In the genomic region with DNA sequence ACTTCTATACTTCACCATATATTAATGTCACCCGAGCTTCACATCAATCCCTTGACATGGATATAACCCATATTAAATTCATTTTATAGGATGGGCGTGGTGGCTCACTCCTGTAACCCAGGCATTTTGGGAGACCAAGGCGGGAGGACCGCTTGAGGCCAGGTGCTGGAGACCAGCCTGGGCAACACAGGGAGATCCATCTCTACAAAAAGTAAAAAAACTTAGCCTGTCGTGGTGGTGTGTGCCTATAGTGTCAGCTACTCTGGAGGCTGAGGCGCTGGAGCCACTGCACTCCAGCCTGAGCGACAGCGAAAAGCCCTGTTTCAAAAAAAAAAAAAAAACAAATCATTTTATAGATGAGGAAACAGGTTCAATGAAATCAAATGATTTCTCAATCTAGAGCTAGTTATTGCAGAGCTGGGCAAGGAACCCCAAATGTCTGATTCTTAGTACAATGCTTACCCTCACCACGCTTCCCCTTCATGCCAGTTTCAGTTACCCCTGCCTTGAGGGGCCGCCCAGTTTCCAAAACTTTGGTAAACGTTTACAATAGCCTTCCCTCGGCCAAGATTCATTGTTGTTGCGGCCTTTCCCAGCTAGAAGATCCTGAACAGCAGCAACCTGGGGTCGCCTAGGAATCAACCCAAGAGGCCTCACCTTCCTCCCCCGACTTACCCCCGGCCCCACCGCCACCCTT, we compare ENCODE assay signal across 10 cellular contexts. TPM values are rescaled to one million over a fixed set of nuclear protein-coding genes. Genes with fewer than 3 reads are reported as not detected.
A peak's percentile ranks its signal among the peaks of the same experiment; 100 is the strongest.
DNase-seq lines count a peak whose midpoint lies in the region; ATAC-seq, FAIRE-seq and TF ChIP-seq lines count a peak whose summit lies in the region.
"Had no signal": no experiment of that assay in that cellular context is flagged by ENCODE, and none has a peak within 500 bp of the region (broad histone marks: within the 10 kb centered on the region; RNA-seq: fewer than 3 reads in every experiment).

No MANE protein-coding gene starts in this region.

- peaks cover 13 to 35% of the 10 kb centered on the region in 2 donors for H3K36me3 Mint-ChIP-seq in activated T-cell treated with anti-CD3 and anti-CD28 coated beads, Interleukin-2, amount 50 U/mL, for 72 hours (ENCODE audit: insufficient read depth in 2 of 2)

- H3K9me3 ChIP-seq in adipocyte (ENCODE audit: control insufficient read depth, low read length): no peaks in the 10 kb centered on the region
- no peaks in the 10 kb centered on the region for H3K9me3 ChIP-seq in HepG2 (ENCODE audit: low read length)
- H3K9me3 ChIP-seq in transverse colon: no peaks in the 10 kb centered on the region

- H3K4me3 ChIP-seq in adipocyte (ENCODE audit: low read length) (peak overlapping the region; percentile 97), HepG2 (replicated peaks in 1 of 3; ENCODE audit: insufficient read depth in 1 of 3, low read depth in 2 of 3, low read length in 3 of 3) (peak overlapping the region; percentile 78 to 86 (median 80)), transverse colon (peak overlapping the region; percentile 59 to 99 (median 84))

- H2AFZ ChIP-seq in HepG2 (ENCODE audit: low read length): no peak overlapping the region

- CTCF ChIA-PET in HepG2 (lab: Yijun Ruan, JAX; ENCODE audit: low intra/inter-chr PET ratio, low total read pairs): no interaction called here

- H3K4me1 ChIP-seq in adipocyte (ENCODE audit: control insufficient read depth, insufficient read depth, low read length): peaks cover 17% of the 10 kb centered on the region
- H3K4me1 ChIP-seq in HepG2 (ENCODE audit: insufficient read depth, low read length): peaks cover 44% of the 10 kb centered on the region
- peaks cover 8 to 22% (median 11%) of the 10 kb centered on the region in 4 donors for H3K4me1 ChIP-seq in transverse colon

- intact Hi-C loops in HepG2 (cut with micrococcal nuclease; ENCODE audit: unreplicated experiment): loop anchor here (1.0 to 2.0 kb wide), 4 partner anchors 24 to 61 kb away; a partner anchor contains a TSS
- intact Hi-C loops in transverse colon (cut with DNase I; ENCODE audit: low total_unique reads): no loop called here

- peaks cover 0 to 2% of the 10 kb centered on the region in 2 donors for H3K9me3 Mint-ChIP-seq in activated T-cell treated with anti-CD3 and anti-CD28 coated beads, Interleukin-2, amount 50 U/mL, for 72 hours

- TSS peak; percentile 77 for BruUV-seq in HepG2 (replicated peaks; lab: Mats Ljungman, UMichigan)

- H3K27ac ChIP-seq in HepG2 (ENCODE audit: extremely low read length, insufficient read depth, low read length) (peak overlapping the region; percentile 90), transverse colon (peak overlapping the region; percentile 91 to 96 (median 92))

- H3K9ac ChIP-seq in adipocyte (ENCODE audit: low read length) (peak overlapping the region; percentile 100), HepG2 (ENCODE audit: insufficient read depth, low read depth, low read length) (peak overlapping the region; percentile 97)

- no peak for TF ChIP-seq POLR2A in HepG2 (IDR thresholded peaks at IDR 0.05; ENCODE audit: insufficient read depth in 1 of 2, low read depth in 2 of 2, low read length in 2 of 2)
- TF ChIP-seq POLR2A in transverse colon (IDR thresholded peaks at IDR 0.05): no peak

- H3K4me2 ChIP-seq in HepG2 (ENCODE audit: low read depth, low read length): peak overlapping the region; percentile 92

- ATAC-seq in activated T-cell treated with anti-CD3 and anti-CD28 coated beads, Interleukin-2, amount 50 U/mL, for 72 hours (replicated peaks in 1 of 2): peak in 1 of 2 donors; percentile 11
- peak; percentile 49 for ATAC-seq in HepG2

- peak overlapping the region; percentile 93 for H3K27ac Mint-ChIP-seq in activated T-cell treated with anti-CD3 and anti-CD28 coated beads, Interleukin-2, amount 50 U/mL, for 72 hours

- no peak for TF ChIP-seq RAD21 in HepG2 (CRISPR knock-in tag; IDR thresholded peaks at IDR 0.05)

- H3K36me3 ChIP-seq in adipocyte (ENCODE audit: control insufficient read depth, insufficient read depth, low read length, severe bottlenecking) (peaks cover 33% of the 10 kb centered on the region), HepG2 (replicated peaks in 1 of 2; ENCODE audit: control insufficient read depth in 1 of 2, insufficient read depth in 2 of 2, low read length in 2 of 2) (peaks cover 21 to 34% of the 10 kb centered on the region in 2 experiments), transverse colon (peaks cover 0 to 32% (median 15%) of the 10 kb centered on the region in 4 donors)

- 36% methylated on average over 17 of the region's 17 CpGs for WGBS in HepG2 (ENCODE audit: low lambda C conversion rate)
- 32 to 45% methylated on average over 6 to 14 of the region's 17 CpGs for WGBS in transverse colon (ENCODE audit: low coverage in 1 of 2), 2 donors

- in situ Hi-C loops in HepG2 (cut with HindIII; ENCODE audit: extremely low pct_ligation_motif_present, low pct_unique_long_range_greater_than_20kb) (no loop called here), transverse colon (cut with MboI; ENCODE audit: low pct_ligation_motif_present in 1 of 4, low pct_unique_long_range_greater_than_20kb in 1 of 4, low sequenced_read_pairs in 3 of 4) (no loop called here)

- H3K27me3 Mint-ChIP-seq in activated T-cell treated with anti-CD3 and anti-CD28 coated beads, Interleukin-2, amount 50 U/mL, for 72 hours (ENCODE audit: low read depth): no peaks in the 10 kb centered on the region

- TF ChIP-seq CTCF in HepG2 (CRISPR knock-in tag; IDR thresholded peaks at IDR 0.05) (no peak), transverse colon (IDR thresholded peaks at IDR 0.05) (no peak)

- TF ChIP-seq EP300 in HepG2 (IDR thresholded peaks at IDR 0.05; ENCODE audit: low read depth in 2 of 2, low read length in 2 of 2) (no peak), HepG2 (CRISPR knock-in tag; IDR thresholded peaks at IDR 0.05; ENCODE audit: borderline replicate concordance) (no peak), transverse colon (IDR thresholded peaks at IDR 0.05; ENCODE audit: low read depth) (no peak)

- H3K4me1 Mint-ChIP-seq in activated T-cell treated with anti-CD3 and anti-CD28 coated beads, Interleukin-2, amount 50 U/mL, for 72 hours (ENCODE audit: low read depth): peaks cover 47% of the 10 kb centered on the region

- H3K4me3 Mint-ChIP-seq in activated T-cell treated with anti-CD3 and anti-CD28 coated beads, Interleukin-2, amount 50 U/mL, for 72 hours: peak overlapping the region; percentile 88 to 97

- H4K20me1 ChIP-seq in HepG2 (ENCODE audit: insufficient read depth, low read length): no peaks in the 10 kb centered on the region

- no peak for DNase-seq in activated T-cell treated with anti-CD3 and anti-CD28 coated beads, Interleukin-2, amount 50 U/mL, for 72 hours
- DNase-seq in activated T-cell treated with anti-CD3 and anti-CD28 coated beads for 4 hours (no peak), adipocyte (ENCODE audit: low read depth) (peak; percentile 36), HepG2 (ENCODE audit: low spot score) (no peak), transverse colon (no peak), HuH-7.5 (ENCODE audit: low spot score) (no peak), islet precursor cell (no peak), GM19240 (ENCODE audit: insufficient read length, low spot score) (no peak)

- H3K27me3 ChIP-seq in adipocyte (replicated peaks; ENCODE audit: control insufficient read depth, insufficient read depth, low read length) (no peaks in the 10 kb centered on the region), HepG2 (ENCODE audit: control insufficient read depth in 1 of 2, insufficient read depth in 2 of 2, low read length in 2 of 2) (no peaks in the 10 kb centered on the region; a peak in 1 of 5 replicates), transverse colon (no peaks in the 10 kb centered on the region)

- POLR2A ChIA-PET in HepG2 (lab: Yijun Ruan, JAX): interaction anchor here (0.9 to 15.1 kb wide), 25 partner anchors 9 to 1237 kb away, joined by 3 to 203 read pairs (median 5); a partner anchor contains a TSS

- FAIRE-seq in HepG2 (lab: Jason Lieb, UNC): no peak

- H3K79me2 ChIP-seq in HepG2 (ENCODE audit: insufficient read depth, low read length): peaks cover 40% of the 10 kb centered on the region

RNA-seq across cellular contexts. Expression of a gene that starts 0.8 kb away (rescaled TPM):
- total RNA-seq in activated T-cell treated with anti-CD3 and anti-CD28 coated beads, Interleukin-2, amount 50 U/mL, for 72 hours: 10 to 100 TPM; 82.8 to 88.9 TPM
- total RNA-seq in HepG2 (2016; rRNA removed; fragmentation: Illumina TruSeq; extraction: Trizol) (871 and 1,316 TPM in 2 replicates), transverse colon (10 to 100 TPM in 3 of 4 donors, 1 to 10 TPM in 1; 8.6 to 85.1 (median 42.5) TPM)
- total RNA-seq in HepG2 (2016; cell fraction: cytosol; rRNA removed; fragmentation: Illumina TruSeq; extraction: Trizol; ENCODE audit: low read depth): 296 and 327 TPM in 2 replicates
- 923 and 1,358 TPM in 2 replicates for total RNA-seq in HepG2 (2016; cell fraction: insoluble cytoplasmic fraction; rRNA removed; fragmentation: Illumina TruSeq; extraction: Trizol)
- 499 and 543 TPM in 2 replicates for total RNA-seq in HepG2 (2016; cell fraction: membrane; rRNA removed; fragmentation: Illumina TruSeq; extraction: Trizol)
- total RNA-seq in HepG2 (2016; cell fraction: nucleus; rRNA removed; fragmentation: Illumina TruSeq; extraction: Trizol): 325 and 326 TPM in 2 replicates
- 566 and 705 TPM in 2 replicates for polyA plus RNA-seq in HepG2 (2011; rRNA removed)
- 909 and 1,129 TPM in 2 replicates for polyA plus RNA-seq in HepG2 (2011; cell fraction: cytosol; rRNA removed)
- 173 and 191 TPM in 2 replicates for polyA plus RNA-seq in HepG2 (2011; cell fraction: nucleus; rRNA removed)
- 459 and 476 TPM in 2 replicates for polyA plus RNA-seq in HepG2 (2012)
- 281 and 292 TPM in 2 replicates for polyA plus RNA-seq in HepG2 (2016; cell fraction: cytosol; fragmentation: Illumina TruSeq; extraction: Trizol; ENCODE audit: low read depth)
- polyA plus RNA-seq in HepG2 (2016; cell fraction: insoluble cytoplasmic fraction; fragmentation: Illumina TruSeq; extraction: Trizol; ENCODE audit: low read depth): 1,127 and 1,228 TPM in 2 replicates
- 411 and 426 TPM in 2 replicates for polyA plus RNA-seq in HepG2 (2016; cell fraction: membrane; fragmentation: Illumina TruSeq; extraction: Trizol; ENCODE audit: low read depth)
- 421 and 445 TPM in 2 replicates for polyA plus RNA-seq in HepG2 (2016; cell fraction: nucleus; fragmentation: Illumina TruSeq; extraction: Trizol; ENCODE audit: insufficient read depth, low read depth)
- polyA minus RNA-seq in HepG2 (2011; rRNA and poly(A)+ RNA removed; ENCODE audit: low replicate concordance): 455 and 971 TPM in 2 replicates
- 370 and 379 TPM in 2 replicates for polyA minus RNA-seq in HepG2 (2011; cell fraction: cytosol; rRNA and poly(A)+ RNA removed)
- polyA minus RNA-seq in HepG2 (2011; cell fraction: nucleus; rRNA and poly(A)+ RNA removed): 156 and 157 TPM in 2 replicates

RNA-seq across cellular contexts. Expression of a gene that starts 8.1 kb away (rescaled TPM):
- total RNA-seq in activated T-cell treated with anti-CD3 and anti-CD28 coated beads, Interleukin-2, amount 50 U/mL, for 72 hours: not detected
- total RNA-seq in HepG2 (2016; rRNA removed; fragmentation: Illumina TruSeq; extraction: Trizol) (not detected in 2 replicates), transverse colon (not detected)
- not detected in 2 replicates for total RNA-seq in HepG2 (2016; cell fraction: cytosol; rRNA removed; fragmentation: Illumina TruSeq; extraction: Trizol; ENCODE audit: low read depth)
- total RNA-seq in HepG2 (2016; cell fraction: insoluble cytoplasmic fraction; rRNA removed; fragmentation: Illumina TruSeq; extraction: Trizol): not detected in 2 replicates
- not detected in 2 replicates for total RNA-seq in HepG2 (2016; cell fraction: membrane; rRNA removed; fragmentation: Illumina TruSeq; extraction: Trizol)
- total RNA-seq in HepG2 (2016; cell fraction: nucleus; rRNA removed; fragmentation: Illumina TruSeq; extraction: Trizol): not detected in 2 replicates
- polyA plus RNA-seq in HepG2 (2011; rRNA removed): not detected in 2 replicates
- polyA plus RNA-seq in HepG2 (2011; cell fraction: cytosol; rRNA removed): not detected in 2 replicates
- polyA plus RNA-seq in HepG2 (2011; cell fraction: nucleus; rRNA removed): not detected in 2 replicates
- polyA plus RNA-seq in HepG2 (2012): not detected in 2 replicates
- polyA plus RNA-seq in HepG2 (2016; cell fraction: cytosol; fragmentation: Illumina TruSeq; extraction: Trizol; ENCODE audit: low read depth): not detected in 2 replicates
- polyA plus RNA-seq in HepG2 (2016; cell fraction: insoluble cytoplasmic fraction; fragmentation: Illumina TruSeq; extraction: Trizol; ENCODE audit: low read depth): not detected in 2 replicates
- not detected in 2 replicates for polyA plus RNA-seq in HepG2 (2016; cell fraction: membrane; fragmentation: Illumina TruSeq; extraction: Trizol; ENCODE audit: low read depth)
- polyA plus RNA-seq in HepG2 (2016; cell fraction: nucleus; fragmentation: Illumina TruSeq; extraction: Trizol; ENCODE audit: insufficient read depth, low read depth): not detected in 2 replicates
- 0.10 TPM in 1 of 2 replicates, not detected in the other for polyA minus RNA-seq in HepG2 (2011; rRNA and poly(A)+ RNA removed; ENCODE audit: low replicate concordance)
- polyA minus RNA-seq in HepG2 (2011; cell fraction: cytosol; rRNA and poly(A)+ RNA removed): not detected in 2 replicates
- not detected in 2 replicates for polyA minus RNA-seq in HepG2 (2011; cell fraction: nucleus; rRNA and poly(A)+ RNA removed)
- total RNA-seq: activated CD8-positive, alpha-beta memory T cell treated with anti-CD3 and anti-CD28 coated beads for 36 hours; subcutaneous adipose tissue had no signal

RNA-seq across cellular contexts. Expression of a gene that starts 23.4 kb away (rescaled TPM):
- 1 to 10 TPM in 1 of 2 donors, under 1 TPM in 1; 0.82 to 1.5 TPM for total RNA-seq in activated T-cell treated with anti-CD3 and anti-CD28 coated beads, Interleukin-2, amount 50 U/mL, for 72 hours
- 0.41 and 0.69 TPM in 2 replicates for total RNA-seq in HepG2 (2016; rRNA removed; fragmentation: Illumina TruSeq; extraction: Trizol)
- 0.35 and 0.40 TPM in 2 replicates for total RNA-seq in HepG2 (2016; cell fraction: cytosol; rRNA removed; fragmentation: Illumina TruSeq; extraction: Trizol; ENCODE audit: low read depth)
- 0.45 and 0.76 TPM in 2 replicates for total RNA-seq in HepG2 (2016; cell fraction: insoluble cytoplasmic fraction; rRNA removed; fragmentation: Illumina TruSeq; extraction: Trizol)
- total RNA-seq in HepG2 (2016; cell fraction: membrane; rRNA removed; fragmentation: Illumina TruSeq; extraction: Trizol): 1.1 and 1.2 TPM in 2 replicates
- 0.56 and 0.59 TPM in 2 replicates for total RNA-seq in HepG2 (2016; cell fraction: nucleus; rRNA removed; fragmentation: Illumina TruSeq; extraction: Trizol)
- 0.99 and 1.2 TPM in 2 replicates for polyA plus RNA-seq in HepG2 (2011; rRNA removed)
- 0.41 and 0.76 TPM in 2 replicates for polyA plus RNA-seq in HepG2 (2011; cell fraction: cytosol; rRNA removed)
- polyA plus RNA-seq in HepG2 (2011; cell fraction: nucleus; rRNA removed): 6.5 and 6.6 TPM in 2 replicates
- 0.50 and 0.55 TPM in 2 replicates for polyA plus RNA-seq in HepG2 (2012)
- polyA plus RNA-seq in HepG2 (2016; cell fraction: cytosol; fragmentation: Illumina TruSeq; extraction: Trizol; ENCODE audit: low read depth): 0.59 and 0.70 TPM in 2 replicates
- 0.41 and 0.73 TPM in 2 replicates for polyA plus RNA-seq in HepG2 (2016; cell fraction: insoluble cytoplasmic fraction; fragmentation: Illumina TruSeq; extraction: Trizol; ENCODE audit: low read depth)
- polyA plus RNA-seq in HepG2 (2016; cell fraction: membrane; fragmentation: Illumina TruSeq; extraction: Trizol; ENCODE audit: low read depth): 1.0 and 1.2 TPM in 2 replicates
- polyA plus RNA-seq in HepG2 (2016; cell fraction: nucleus; fragmentation: Illumina TruSeq; extraction: Trizol; ENCODE audit: insufficient read depth, low read depth): 2.5 and 2.8 TPM in 2 replicates
- 1.1 and 16.3 TPM in 2 replicates for polyA minus RNA-seq in HepG2 (2011; rRNA and poly(A)+ RNA removed; ENCODE audit: low replicate concordance)
- 0.40 and 0.44 TPM in 2 replicates for polyA minus RNA-seq in HepG2 (2011; cell fraction: cytosol; rRNA and poly(A)+ RNA removed)
- 0.90 and 0.99 TPM in 2 replicates for polyA minus RNA-seq in HepG2 (2011; cell fraction: nucleus; rRNA and poly(A)+ RNA removed)
- total RNA-seq in transverse colon: 1 to 10 TPM; 1.2 to 6.0 (median 4.2) TPM

RNA-seq across cellular contexts. Expression of a gene that starts 24.0 kb away (rescaled TPM):
- total RNA-seq in activated T-cell treated with anti-CD3 and anti-CD28 coated beads, Interleukin-2, amount 50 U/mL, for 72 hours: 10 to 100 TPM; 13.5 to 15.2 TPM
- total RNA-seq in HepG2 (2016; rRNA removed; fragmentation: Illumina TruSeq; extraction: Trizol): 10.8 and 11.4 TPM in 2 replicates
- total RNA-seq in HepG2 (2016; cell fraction: cytosol; rRNA removed; fragmentation: Illumina TruSeq; extraction: Trizol; ENCODE audit: low read depth): 3.1 and 3.7 TPM in 2 replicates
- 10.9 and 11.2 TPM in 2 replicates for total RNA-seq in HepG2 (2016; cell fraction: insoluble cytoplasmic fraction; rRNA removed; fragmentation: Illumina TruSeq; extraction: Trizol)
- 7.8 and 9.1 TPM in 2 replicates for total RNA-seq in HepG2 (2016; cell fraction: membrane; rRNA removed; fragmentation: Illumina TruSeq; extraction: Trizol)
- total RNA-seq in HepG2 (2016; cell fraction: nucleus; rRNA removed; fragmentation: Illumina TruSeq; extraction: Trizol): 6.7 and 8.3 TPM in 2 replicates
- polyA plus RNA-seq in HepG2 (2011; rRNA removed): 19.8 and 22.5 TPM in 2 replicates
- polyA plus RNA-seq in HepG2 (2011; cell fraction: cytosol; rRNA removed): 18.0 and 23.7 TPM in 2 replicates
- 27.1 and 27.7 TPM in 2 replicates for polyA plus RNA-seq in HepG2 (2011; cell fraction: nucleus; rRNA removed)
- 14.5 and 15.7 TPM in 2 replicates for polyA plus RNA-seq in HepG2 (2012)
- polyA plus RNA-seq in HepG2 (2016; cell fraction: cytosol; fragmentation: Illumina TruSeq; extraction: Trizol; ENCODE audit: low read depth): 2.6 and 3.0 TPM in 2 replicates
- polyA plus RNA-seq in HepG2 (2016; cell fraction: insoluble cytoplasmic fraction; fragmentation: Illumina TruSeq; extraction: Trizol; ENCODE audit: low read depth): 9.9 and 10.2 TPM in 2 replicates
- 6.4 TPM in 2 replicates for polyA plus RNA-seq in HepG2 (2016; cell fraction: membrane; fragmentation: Illumina TruSeq; extraction: Trizol; ENCODE audit: low read depth)
- polyA plus RNA-seq in HepG2 (2016; cell fraction: nucleus; fragmentation: Illumina TruSeq; extraction: Trizol; ENCODE audit: insufficient read depth, low read depth): 19.5 and 24.7 TPM in 2 replicates
- polyA minus RNA-seq in HepG2 (2011; rRNA and poly(A)+ RNA removed; ENCODE audit: low replicate concordance): 18.0 and 62.7 TPM in 2 replicates
- 8.0 and 14.8 TPM in 2 replicates for polyA minus RNA-seq in HepG2 (2011; cell fraction: cytosol; rRNA and poly(A)+ RNA removed)
- polyA minus RNA-seq in HepG2 (2011; cell fraction: nucleus; rRNA and poly(A)+ RNA removed): 8.8 and 11.9 TPM in 2 replicates
- total RNA-seq in transverse colon: 10 to 100 TPM; 17.1 to 41.2 (median 23.9) TPM

RNA-seq across cellular contexts. Expression of a gene that starts 51.6 kb away (rescaled TPM):
- 1 to 10 TPM; 1.7 to 2.2 TPM for total RNA-seq in activated T-cell treated with anti-CD3 and anti-CD28 coated beads, Interleukin-2, amount 50 U/mL, for 72 hours
- total RNA-seq in HepG2 (2016; rRNA removed; fragmentation: Illumina TruSeq; extraction: Trizol) (109 and 157 TPM in 2 replicates), transverse colon (1 to 10 TPM in 3 of 4 donors, not detected in 1; 1.8 to 5.2 (median 3.7) TPM)
- 29.1 and 32.6 TPM in 2 replicates for total RNA-seq in HepG2 (2016; cell fraction: cytosol; rRNA removed; fragmentation: Illumina TruSeq; extraction: Trizol; ENCODE audit: low read depth)
- 104 and 153 TPM in 2 replicates for total RNA-seq in HepG2 (2016; cell fraction: insoluble cytoplasmic fraction; rRNA removed; fragmentation: Illumina TruSeq; extraction: Trizol)
- 72.3 and 78.5 TPM in 2 replicates for total RNA-seq in HepG2 (2016; cell fraction: membrane; rRNA removed; fragmentation: Illumina TruSeq; extraction: Trizol)
- total RNA-seq in HepG2 (2016; cell fraction: nucleus; rRNA removed; fragmentation: Illumina TruSeq; extraction: Trizol): 149 and 162 TPM in 2 replicates
- 241 and 315 TPM in 2 replicates for polyA plus RNA-seq in HepG2 (2011; rRNA removed)
- polyA plus RNA-seq in HepG2 (2011; cell fraction: cytosol; rRNA removed): 184 and 225 TPM in 2 replicates
- polyA plus RNA-seq in HepG2 (2011; cell fraction: nucleus; rRNA removed): 207 and 248 TPM in 2 replicates
- polyA plus RNA-seq in HepG2 (2012): 183 and 230 TPM in 2 replicates
- polyA plus RNA-seq in HepG2 (2016; cell fraction: cytosol; fragmentation: Illumina TruSeq; extraction: Trizol; ENCODE audit: low read depth): 8.7 and 9.2 TPM in 2 replicates
- 102 and 106 TPM in 2 replicates for polyA plus RNA-seq in HepG2 (2016; cell fraction: insoluble cytoplasmic fraction; fragmentation: Illumina TruSeq; extraction: Trizol; ENCODE audit: low read depth)
- 31.5 and 31.6 TPM in 2 replicates for polyA plus RNA-seq in HepG2 (2016; cell fraction: membrane; fragmentation: Illumina TruSeq; extraction: Trizol; ENCODE audit: low read depth)
- 158 and 165 TPM in 2 replicates for polyA plus RNA-seq in HepG2 (2016; cell fraction: nucleus; fragmentation: Illumina TruSeq; extraction: Trizol; ENCODE audit: insufficient read depth, low read depth)
- polyA minus RNA-seq in HepG2 (2011; rRNA and poly(A)+ RNA removed; ENCODE audit: low replicate concordance): 171 and 630 TPM in 2 replicates
- polyA minus RNA-seq in HepG2 (2011; cell fraction: cytosol; rRNA and poly(A)+ RNA removed): 150 and 166 TPM in 2 replicates
- polyA minus RNA-seq in HepG2 (2011; cell fraction: nucleus; rRNA and poly(A)+ RNA removed): 420 and 488 TPM in 2 replicates
